ENCODE assay signal across 18 cellular contexts in the genomic region with DNA sequence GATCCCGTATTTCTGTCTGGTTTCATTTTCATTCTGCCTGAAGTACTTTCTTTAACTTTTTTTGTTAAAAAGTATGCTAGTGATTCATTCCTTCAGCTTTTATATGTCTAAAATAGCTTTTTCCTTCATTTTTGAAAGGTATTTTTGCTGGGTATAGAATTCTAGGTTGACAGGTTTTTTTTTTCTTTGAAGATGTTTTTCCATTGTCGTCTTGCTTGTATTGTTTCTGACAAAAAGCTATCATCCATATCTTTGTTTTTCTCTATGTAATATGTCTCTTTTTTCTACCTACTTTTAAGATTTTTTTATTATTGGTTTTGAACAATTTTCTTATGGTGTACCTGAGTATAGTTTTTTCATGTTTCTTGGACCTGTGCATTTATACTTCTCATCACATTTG. TPM values are rescaled to one million over a fixed set of nuclear protein-coding genes. Genes with fewer than 3 reads are reported as not detected.
A peak's percentile ranks its signal among the peaks of the same experiment; 100 is the strongest.
DNase-seq lines count a peak whose midpoint lies in the region; ATAC-seq, FAIRE-seq and TF ChIP-seq lines count a peak whose summit lies in the region.
"Had no signal": no experiment of that assay in that cellular context is flagged by ENCODE, and none has a peak within 500 bp of the region (broad histone marks: within the 10 kb centered on the region; RNA-seq: fewer than 3 reads in every experiment).

No MANE protein-coding gene starts in this region.

- H2AFZ ChIP-seq in K562 (ENCODE audit: low read depth, low read length), result no peak overlapping the region
- H2AFZ ChIP-seq: GM23338 had no signal

- no peaks in the 10 kb centered on the region for H3K4me1 ChIP-seq in HEK293 (ENCODE audit: control insufficient read depth, insufficient read depth, low read length)
- H3K4me1 ChIP-seq in K562 (replicated peaks in 1 of 2; ENCODE audit: control insufficient read depth in 2 of 2, insufficient read depth in 2 of 2, low read length in 2 of 2), result no peaks in the 10 kb centered on the region
- peaks cover 60% of the 10 kb centered on the region for H3K4me1 ChIP-seq in psoas muscle

- no peak for TF ChIP-seq RAD21 in K562 (CRISPR knock-in tag; conservative IDR thresholded peaks at IDR 0.05 in 1 of 2, IDR thresholded peaks at IDR 0.05 in 1 of 2)

- H4K20me1 ChIP-seq in K562 (replicated peaks; ENCODE audit: control insufficient read depth, insufficient read depth, low read length), result no peaks in the 10 kb centered on the region

- no peak for TF ChIP-seq POLR2A in K562 (conservative IDR thresholded peaks at IDR 0.05)

- H3K4me1 Mint-ChIP-seq in activated naive CD4-positive, alpha-beta T cell treated with anti-CD3 and anti-CD28 coated beads, Interleukin-2, amount 10 ng/mL, durations not matched to agents 7 days and 5 days, result peaks cover 10% of the 10 kb centered on the region
- H3K4me1 Mint-ChIP-seq: GM23338 had no signal

- no peak overlapping the region for H3K4me2 ChIP-seq in K562 (ENCODE audit: insufficient read depth, low read length)
- H3K4me2 ChIP-seq: GM23338 had no signal

- H3K36me3 Mint-ChIP-seq in activated naive CD4-positive, alpha-beta T cell treated with anti-CD3 and anti-CD28 coated beads, Interleukin-2, amount 10 ng/mL, durations not matched to agents 7 days and 5 days, result peaks cover 77% of the 10 kb centered on the region

- H3K9ac ChIP-seq in K562 (ENCODE audit: insufficient read depth in 1 of 2, low read depth in 2 of 2, low read length in 2 of 2), result no peak overlapping the region

- H3K9me3 ChIP-seq in HEK293 (ENCODE audit: control insufficient read depth, insufficient read depth, low read depth, low read length) (no peaks in the 10 kb centered on the region), K562 (replicated peaks; ENCODE audit: control insufficient read depth, insufficient read depth, low read depth, low read length) (no peaks in the 10 kb centered on the region; the same call in 1 of the 2 replicates), psoas muscle (peaks cover 8% of the 10 kb centered on the region)

- FAIRE-seq in A204.1 (lab: Jason Lieb, UNC), result peak; percentile 19
- FAIRE-seq in K562 (lab: Jason Lieb, UNC), result no peak
- FAIRE-seq in RCC 7860 (lab: Jason Lieb, UNC), result no peak

- ATAC-seq in K562 (no peak), psoas muscle (no peak)
- ATAC-seq: GM23338 had no signal

- H3K27me3 ChIP-seq in K562 (ENCODE audit: control insufficient read depth in 2 of 2, insufficient read depth in 2 of 2, low read length in 2 of 2) (no peaks in the 10 kb centered on the region), psoas muscle (ENCODE audit: insufficient read depth in 3 of 3, low read length in 2 of 3) (no peaks in the 10 kb centered on the region)

- 95% methylated on average over 2 of the region's 2 CpGs for WGBS in K562 (ENCODE audit: insufficient coverage, low coverage, missing lambda C conversion rate)
- 80 to 97% (median 90%) methylated on average over 2 of the region's 2 CpGs for WGBS in psoas muscle, 3 donors

- H3K9me1 ChIP-seq in K562 (ENCODE audit: control insufficient read depth, insufficient read depth, low read length), result no peaks in the 10 kb centered on the region

- H3K4me3 ChIP-seq in HEK293 (ENCODE audit: low read depth, low read length), result no peak overlapping the region
- no peak overlapping the region for H3K4me3 ChIP-seq in K562
- peak overlapping the region; percentile 42 for H3K4me3 ChIP-seq in psoas muscle
- H3K4me3 ChIP-seq: GM23338 had no signal

- no peak overlapping the region for H3K27ac Mint-ChIP-seq in activated naive CD4-positive, alpha-beta T cell treated with anti-CD3 and anti-CD28 coated beads, Interleukin-2, amount 10 ng/mL, durations not matched to agents 7 days and 5 days
- H3K27ac Mint-ChIP-seq: B cell; CD4-positive, alpha-beta T cell; GM23338; IgD-negative memory B cell had no signal

- in situ Hi-C loops in K562 (cut with MboI), result no loop called here

- intact Hi-C loops in K562 (cut with micrococcal nuclease), result no loop called here
- intact Hi-C loops in psoas muscle (cut with DNase I), result no loop called here

- CTCF ChIA-PET in HEK293 (lab: Yijun Ruan, JAX), result interaction anchor here (2.9 kb wide), 1 partner anchor 8 kb away, joined by 9 read pairs; the partner anchor contains the start of genes COX15 and CUTC
- CTCF ChIA-PET in K562 (lab: Yijun Ruan, JAX; ENCODE audit: low intra/inter-chr PET ratio), result no interaction called here
- CTCF ChIA-PET in activated naive CD4-positive, alpha-beta T cell treated with anti-CD3 and anti-CD28 coated beads, Interleukin-2, amount 10 ng/mL, durations not matched to agents 7 days and 5 days (lab: Charles Lee), result interaction anchor here (1.9 kb wide), 1 partner anchor 8 kb away, joined by 5 read pairs; the partner anchor contains the start of genes COX15 and CUTC

- H3K9me3 Mint-ChIP-seq in activated naive CD4-positive, alpha-beta T cell treated with anti-CD3 and anti-CD28 coated beads, Interleukin-2, amount 10 ng/mL, durations not matched to agents 7 days and 5 days, result peaks cover 18% of the 10 kb centered on the region
- H3K9me3 Mint-ChIP-seq: GM23338 had no signal

- TF ChIP-seq EP300 in K562 (IDR thresholded peaks at IDR 0.05; ENCODE audit: low read length), result no peak

- TF ChIP-seq CTCF in HEK293 (tag by site-specific recombination; IDR thresholded peaks at IDR 0.05) (no peak), K562 (IDR thresholded peaks at IDR 0.05 in 2 of 3, conservative IDR thresholded peaks at IDR 0.05 in 1 of 3; ENCODE audit: insufficient read depth in 2 of 3, low read depth in 1 of 3, low read length in 3 of 3) (no peak), psoas muscle (IDR thresholded peaks at IDR 0.05) (no peak)

- H3K4me3 Mint-ChIP-seq in activated naive CD4-positive, alpha-beta T cell treated with anti-CD3 and anti-CD28 coated beads, Interleukin-2, amount 10 ng/mL, durations not matched to agents 7 days and 5 days, result no peak overlapping the region
- H3K4me3 Mint-ChIP-seq: B cell; CD4-positive, alpha-beta T cell; GM23338; IgD-negative memory B cell had no signal

- POLR2A ChIA-PET in HEK293 (lab: Yijun Ruan, JAX) (interaction anchor here (1.3 kb wide), 1 partner anchor 9 kb away, joined by 7 read pairs; the partner anchor contains the start of genes COX15 and CUTC), K562 (lab: Yijun Ruan, JAX) (interaction anchor here (0.6 to 0.7 kb wide), 3 partner anchors 12 to 365 kb away, joined by 3 to 4 read pairs (median 3); no protein-coding TSS in a partner anchor)

- H3K27me3 Mint-ChIP-seq in activated naive CD4-positive, alpha-beta T cell treated with anti-CD3 and anti-CD28 coated beads, Interleukin-2, amount 10 ng/mL, durations not matched to agents 7 days and 5 days, result no peaks in the 10 kb centered on the region
- H3K27me3 Mint-ChIP-seq: B cell; CD4-positive, alpha-beta T cell; IgD-negative memory B cell had no signal

- no TSS peak for BruUV-seq in K562 (replicated peaks; lab: Mats Ljungman, UMichigan)

- no peaks in the 10 kb centered on the region for H3K79me2 ChIP-seq in K562 (ENCODE audit: control insufficient read depth, insufficient read depth, low read length)

- H3K27ac ChIP-seq in HEK293 (ENCODE audit: extremely low read depth, low read depth, low read length) (no peak overlapping the region), K562 (ENCODE audit: extremely low read depth, low read depth, low read length) (no peak overlapping the region), psoas muscle (peak overlapping the region; percentile 98)

- DNase-seq in K562 (ENCODE audit: extremely low read depth in 1 of 4, low spot score in 3 of 4), result no peak
- DNase-seq in psoas muscle, result no peak
- DNase-seq in activated naive CD4-positive, alpha-beta T cell treated with anti-CD3 and anti-CD28 coated beads, Interleukin-2, amount 10 ng/mL, durations not matched to agents 7 days and 5 days, result no peak
- DNase-seq in RCC 7860 (ENCODE audit: low spot score), result no peak
- no peak for DNase-seq in stimulated activated CD4-positive, alpha-beta T cell treated with anti-CD3 and anti-CD28 coated beads, Interleukin-12 subunit alpha, Interleukin-12 subunit beta, amount 100 ng/mL, for 4 hours
- DNase-seq: 8988T; C1 segment of cervical spinal cord; Calu3; CD4-positive, alpha-beta T cell; DMS79 treated with DMSO at 0.1 percent for 48 hours; EL; GDM1; H7 had no signal

- H3K36me3 ChIP-seq in HEK293 (ENCODE audit: control insufficient read depth in 2 of 2, insufficient read depth in 1 of 2, low read length in 2 of 2) (peaks cover 72 to 86% of the 10 kb centered on the region in 2 experiments), K562 (ENCODE audit: control insufficient read depth, insufficient read depth, low read length) (peaks cover 83% of the 10 kb centered on the region), psoas muscle (ENCODE audit: insufficient read depth in 1 of 2, low read depth in 1 of 2) (peaks cover 0 to 89% of the 10 kb centered on the region in 2 donors)

RNA-seq across cellular contexts. Expression of gene CUTC, which starts 8.2 kb away (rescaled TPM):
- 16.0 and 22.1 TPM in 2 replicates for total RNA-seq in K562 (2011; cell fraction: chromatin; rRNA removed; ENCODE audit: low replicate concordance)
- 7.2 and 11.4 TPM in 2 replicates for total RNA-seq in K562 (2011; cell fraction: nucleolus; rRNA removed)
- total RNA-seq in K562 (2011; cell fraction: nucleoplasm; rRNA removed), result 13.0 and 13.9 TPM in 2 replicates
- 16.7 and 23.4 TPM in 2 replicates for total RNA-seq in K562 (2014; rRNA removed)
- total RNA-seq in K562 (2014; rRNA removed; fragmentation: Illumina TruSeq; extraction: Trizol), result 32.3 and 34.7 TPM in 2 replicates
- total RNA-seq in K562 (2015; rRNA removed; fragmentation: Illumina TruSeq; extraction: Trizol), result 27.3 and 30.3 TPM in 2 replicates
- total RNA-seq in K562 (2021), result 18.6 and 21.6 TPM in 2 replicates
- 38.8 and 49.0 TPM in 2 replicates for polyA plus RNA-seq in K562 (2011; rRNA removed)
- polyA plus RNA-seq in K562 (2011; cell fraction: cytosol; rRNA removed), result 14.0 and 27.7 TPM in 2 replicates
- polyA plus RNA-seq in K562 (2011; cell fraction: nucleus; rRNA removed), result 14.7 and 19.7 TPM in 2 replicates
- polyA plus RNA-seq in K562 (2012), result 17.6 and 26.0 TPM in 2 replicates
- 30.1 and 34.7 TPM in 2 replicates for polyA plus RNA-seq in K562 (2014; fragmentation: Illumina TruSeq; extraction: Trizol)
- 10 to 100 TPM; 47.5 to 69.3 TPM for polyA plus RNA-seq in K562 (2014; fragmentation: Nextera tagmentation; extraction: Ambion mirVana)
- polyA plus RNA-seq in K562 (2014; rRNA removed), result 35.4 and 36.0 TPM in 2 replicates
- 30.4 and 40.7 TPM in 2 replicates for polyA minus RNA-seq in K562 (2011; rRNA and poly(A)+ RNA removed)
- polyA minus RNA-seq in K562 (2011; cell fraction: cytosol; rRNA and poly(A)+ RNA removed), result 9.6 and 11.0 TPM in 2 replicates
- 9.3 and 17.5 TPM in 2 replicates for polyA minus RNA-seq in K562 (2011; cell fraction: nucleus; rRNA and poly(A)+ RNA removed)
- 100 to 1,000 TPM; 108 to 179 (median 133) TPM for total RNA-seq in psoas muscle
- 100 to 1,000 TPM in 2 of 3 donors, 10 to 100 TPM in 1; 52.8 to 167 (median 112) TPM for polyA plus RNA-seq in psoas muscle

RNA-seq across cellular contexts. Expression of gene COX15, which starts 8.3 kb away (rescaled TPM):
- 12.4 and 24.7 TPM in 2 replicates for total RNA-seq in K562 (2011; cell fraction: chromatin; rRNA removed; ENCODE audit: low replicate concordance)
- total RNA-seq in K562 (2011; cell fraction: nucleolus; rRNA removed), result 10.5 and 11.8 TPM in 2 replicates
- total RNA-seq in K562 (2011; cell fraction: nucleoplasm; rRNA removed), result 16.9 and 26.6 TPM in 2 replicates
- total RNA-seq in K562 (2014; rRNA removed) (18.2 and 20.0 TPM in 2 replicates), K562 (2014; rRNA removed; fragmentation: Illumina TruSeq; extraction: Trizol) (23.7 and 25.4 TPM in 2 replicates), K562 (2015; rRNA removed; fragmentation: Illumina TruSeq; extraction: Trizol) (18.1 and 19.1 TPM in 2 replicates), K562 (2021) (26.5 and 28.2 TPM in 2 replicates), psoas muscle (10 to 100 TPM; 25.9 to 59.4 (median 39.4) TPM)
- polyA plus RNA-seq in K562 (2011; rRNA removed) (19.1 and 23.9 TPM in 2 replicates), K562 (2014; fragmentation: Illumina TruSeq; extraction: Trizol) (24.4 and 25.7 TPM in 2 replicates), K562 (2014; fragmentation: Nextera tagmentation; extraction: Ambion mirVana) (10 to 100 TPM; 44.4 to 45.1 TPM), K562 (2014; rRNA removed) (15.0 and 17.4 TPM in 2 replicates), psoas muscle (10 to 100 TPM; 12.7 to 43.9 (median 12.8) TPM)
- polyA plus RNA-seq in K562 (2011; cell fraction: cytosol; rRNA removed), result 9.2 and 12.2 TPM in 2 replicates
- polyA plus RNA-seq in K562 (2011; cell fraction: nucleus; rRNA removed), result 15.9 and 17.6 TPM in 2 replicates
- 22.1 and 23.4 TPM in 2 replicates for polyA plus RNA-seq in K562 (2012)
- polyA minus RNA-seq in K562 (2011; rRNA and poly(A)+ RNA removed), result 16.1 and 23.9 TPM in 2 replicates
- 9.1 and 12.5 TPM in 2 replicates for polyA minus RNA-seq in K562 (2011; cell fraction: cytosol; rRNA and poly(A)+ RNA removed)
- polyA minus RNA-seq in K562 (2011; cell fraction: nucleus; rRNA and poly(A)+ RNA removed), result 5.3 and 6.4 TPM in 2 replicates

RNA-seq across cellular contexts. Expression of gene ABCC2, which starts 42.2 kb away (rescaled TPM):
- total RNA-seq in K562 (2011; cell fraction: chromatin; rRNA removed; ENCODE audit: low replicate concordance), result 0.86 and 1.1 TPM in 2 replicates
- total RNA-seq in K562 (2011; cell fraction: nucleolus; rRNA removed), result 0.13 and 0.17 TPM in 2 replicates
- 0.07 TPM in 1 of 2 replicates, not detected in the other for total RNA-seq in K562 (2011; cell fraction: nucleoplasm; rRNA removed)
- total RNA-seq in K562 (2014; rRNA removed) (0.05 and 0.24 TPM in 2 replicates), K562 (2014; rRNA removed; fragmentation: Illumina TruSeq; extraction: Trizol) (0.11 and 0.19 TPM in 2 replicates), K562 (2015; rRNA removed; fragmentation: Illumina TruSeq; extraction: Trizol) (0.11 and 0.18 TPM in 2 replicates), K562 (2021) (0.11 and 0.34 TPM in 2 replicates), psoas muscle (1 to 10 TPM in 1 of 4 donors, under 1 TPM in 3; 0.61 to 2.3 (median 0.71) TPM)
- polyA plus RNA-seq in K562 (2011; rRNA removed) (0.14 and 0.22 TPM in 2 replicates), K562 (2014; fragmentation: Illumina TruSeq; extraction: Trizol) (0.09 and 0.17 TPM in 2 replicates), K562 (2014; fragmentation: Nextera tagmentation; extraction: Ambion mirVana) (under 1 TPM in 1 of 2 experiments, not detected in 1; 0.03 TPM), K562 (2014; rRNA removed) (0.04 TPM in 1 of 2 replicates, not detected in the other), psoas muscle (1 to 10 TPM in 1 of 3 donors, under 1 TPM in 2; 0.23 to 2.0 (median 0.48) TPM)
- polyA plus RNA-seq in K562 (2011; cell fraction: cytosol; rRNA removed), result 0.16 and 0.21 TPM in 2 replicates
- polyA plus RNA-seq in K562 (2011; cell fraction: nucleus; rRNA removed), result 0.60 and 0.66 TPM in 2 replicates
- polyA plus RNA-seq in K562 (2012), result 0.07 and 0.08 TPM in 2 replicates
- polyA minus RNA-seq in K562 (2011; rRNA and poly(A)+ RNA removed), result 0.21 and 0.39 TPM in 2 replicates
- 2.1 and 2.8 TPM in 2 replicates for polyA minus RNA-seq in K562 (2011; cell fraction: cytosol; rRNA and poly(A)+ RNA removed)
- 0.67 and 0.81 TPM in 2 replicates for polyA minus RNA-seq in K562 (2011; cell fraction: nucleus; rRNA and poly(A)+ RNA removed)
